ENCODE assay signal across 17 cellular contexts in the genomic region with DNA sequence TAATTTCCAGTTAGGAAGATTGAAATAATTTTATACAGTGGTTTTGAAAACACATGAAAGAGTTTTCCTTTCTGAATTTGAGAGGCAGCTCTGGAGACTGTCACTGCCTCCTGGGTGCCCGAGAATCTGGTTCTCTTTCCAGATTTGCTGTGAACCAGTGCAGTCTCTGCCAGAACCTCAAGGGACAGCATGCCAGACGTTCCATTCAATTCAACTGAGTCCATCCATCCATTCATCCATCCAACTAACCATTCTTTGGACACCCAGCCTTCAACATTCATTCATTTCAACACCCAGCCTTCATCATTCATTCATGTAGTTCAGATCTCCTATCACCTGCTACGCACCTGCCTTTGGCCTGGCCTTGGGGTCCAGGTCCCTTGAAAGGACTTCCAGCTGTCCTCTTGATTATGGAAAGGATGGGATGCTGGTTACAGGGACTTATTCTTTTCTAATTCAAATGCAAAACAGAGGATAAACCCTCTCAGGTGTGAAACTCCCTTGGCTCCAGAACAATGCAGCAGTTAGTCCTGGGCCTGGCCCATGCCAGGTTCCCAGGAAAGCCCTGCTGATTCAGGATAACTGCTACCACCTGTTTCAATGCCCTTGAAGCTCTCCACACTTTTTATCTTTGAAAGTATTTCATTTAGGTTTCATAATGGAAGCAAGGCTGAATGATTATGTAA.
"Had no signal": no experiment of that assay in that cellular context is flagged by ENCODE, and none has a peak within 500 bp of the region (broad histone marks: within the 10 kb centered on the region; RNA-seq: fewer than 3 reads in every experiment).

No MANE protein-coding gene starts in this region.

- H3K36me3 Mint-ChIP-seq: activated naive CD4-positive, alpha-beta T cell treated with anti-CD3 and anti-CD28 coated beads, Interleukin-2, amount 50 U/mL, for 24 hours; natural killer cell had no signal

- H3K4me3 ChIP-seq: body of pancreas, left lung had no signal

- H3K27ac Mint-ChIP-seq: activated B cell treated with CpG ODN at 0.5 μM for 24 hours; activated CD8-positive, alpha-beta T cell treated with anti-CD3 and anti-CD28 coated beads for 36 hours; activated naive CD4-positive, alpha-beta T cell treated with anti-CD3 and anti-CD28 coated beads, Interleukin-2, amount 50 U/mL, for 24 hours; dendritic cell treated with granulocyte-macrophage colony-stimulating factor and Interleukin-4, amounts not matched to agents 40 ng/mL and 50 ng/mL, for 4 days; natural killer cell had no signal

- H3K9me3 ChIP-seq: body of pancreas, left lung had no signal

- ATAC-seq: activated CD8-positive, alpha-beta T cell treated with anti-CD3 and anti-CD28 coated beads for 36 hours; body of pancreas; left lung had no signal

- H3K9me3 Mint-ChIP-seq: activated B cell treated with CpG ODN at 0.5 μM for 24 hours; activated CD8-positive, alpha-beta T cell treated with anti-CD3 and anti-CD28 coated beads for 36 hours; activated naive CD4-positive, alpha-beta T cell treated with anti-CD3 and anti-CD28 coated beads, Interleukin-2, amount 50 U/mL, for 24 hours; central memory CD8-positive, alpha-beta T cell; dendritic cell treated with granulocyte-macrophage colony-stimulating factor and Interleukin-4, amounts not matched to agents 40 ng/mL and 50 ng/mL, for 4 days; natural killer cell had no signal

- H3K4me3 Mint-ChIP-seq: activated B cell treated with CpG ODN at 0.5 μM for 24 hours; activated CD8-positive, alpha-beta T cell treated with anti-CD3 and anti-CD28 coated beads for 36 hours; activated naive CD4-positive, alpha-beta T cell treated with anti-CD3 and anti-CD28 coated beads, Interleukin-2, amount 50 U/mL, for 24 hours; central memory CD8-positive, alpha-beta T cell; dendritic cell treated with granulocyte-macrophage colony-stimulating factor and Interleukin-4, amounts not matched to agents 40 ng/mL and 50 ng/mL, for 4 days; natural killer cell had no signal

- H3K27ac ChIP-seq: body of pancreas, left lung had no signal

- H3K4me1 Mint-ChIP-seq: activated B cell treated with CpG ODN at 0.5 μM for 24 hours; activated naive CD4-positive, alpha-beta T cell treated with anti-CD3 and anti-CD28 coated beads, Interleukin-2, amount 50 U/mL, for 24 hours; central memory CD8-positive, alpha-beta T cell; natural killer cell had no signal

- H3K36me3 ChIP-seq: left lung had no signal

- H3K27me3 ChIP-seq: body of pancreas had no signal

- DNase-seq: activated B cell treated with CpG ODN at 0.5 μM for 24 hours; activated CD4-positive, alpha-beta T cell treated with anti-CD3 and anti-CD28 coated beads for 48 hours; activated CD8-positive, alpha-beta memory T cell treated with anti-CD3 and anti-CD28 coated beads, Interleukin-2, amount 50 U/mL, for 4 hours; activated CD8-positive, alpha-beta T cell treated with anti-CD3 and anti-CD28 coated beads for 36 hours; activated effector memory CD4-positive, alpha-beta T cell treated with anti-CD3 and anti-CD28 coated beads, Interleukin-2, amount 50 U/mL, for 16 hours; activated T-cell treated with anti-CD3 and anti-CD28 coated beads, Interleukin-2, amount 50 U/mL, for 48 hours; body of pancreas; effector memory CD4-positive, alpha-beta T cell; foreskin melanocyte; head of caudate nucleus; kidney; left lung; natural killer cell; stimulated activated CD4-positive, alpha-beta T cell treated with anti-CD3 and anti-CD28 coated beads, Interleukin-2, amount 100 ng/mL, for 24 hours had no signal

- H3K4me1 ChIP-seq: body of pancreas, left lung had no signal
